In the genomic region with DNA sequence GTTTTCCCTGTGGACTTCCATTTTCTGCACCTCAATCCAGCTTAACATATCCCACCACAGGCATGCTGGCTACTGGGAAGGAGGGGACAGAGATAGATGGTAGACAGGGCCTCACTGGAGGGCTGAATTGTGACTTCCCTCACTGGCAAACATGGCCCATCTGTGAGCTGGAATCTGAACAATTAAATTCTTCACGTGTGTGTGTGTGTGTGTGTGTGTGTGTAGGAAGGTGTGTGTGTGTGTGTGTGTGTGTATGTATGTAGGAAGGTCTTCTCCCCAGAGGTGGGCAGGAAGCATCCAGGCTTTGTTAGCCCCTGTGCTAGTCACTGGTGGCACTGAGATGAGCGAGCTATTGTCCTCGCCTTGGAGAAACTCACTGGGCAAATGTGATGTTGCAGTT, we compare ENCODE assay signal across 16 cellular contexts. TPM values are rescaled to one million over a fixed set of nuclear protein-coding genes. Genes with fewer than 3 reads are reported as not detected.
DNase-seq lines count a peak whose midpoint lies in the region; ATAC-seq and TF ChIP-seq lines count a peak whose summit lies in the region.
"Had no signal": no experiment of that assay in that cellular context is flagged by ENCODE, and none has a peak within 500 bp of the region (broad histone marks: within the 10 kb centered on the region; RNA-seq: fewer than 3 reads in every experiment).

No MANE protein-coding gene starts in this region.

- ATAC-seq in activated B cell treated with CpG ODN at 0.5 μM for 24 hours (ENCODE audit: low read depth) (no peak), HG02840 (IDR thresholded peaks at IDR 0.05; ENCODE audit: low FRiP score, unreplicated experiment) (no peak)

- H3K36me3 Mint-ChIP-seq in activated B cell treated with CpG ODN at 0.5 μM for 24 hours (ENCODE audit: low read depth) (no peaks in the 10 kb centered on the region), osteocyte (ENCODE audit: unreplicated experiment) (no peaks in the 10 kb centered on the region)

- POLR2A ChIA-PET in HEK293 (lab: Yijun Ruan, JAX) (interaction anchor here (0.6 kb wide), 1 partner anchor 326 kb away, joined by 3 read pairs; no protein-coding TSS in a partner anchor), activated B cell treated with CpG ODN at 0.5 μM for 24 hours (lab: Charles Lee) (interaction anchor here (0.8 to 1.2 kb wide), 2 partner anchors 113 to 158 kb away, joined by 4 to 5 read pairs; no protein-coding TSS in a partner anchor)

- peak overlapping the region; percentile 32 for H3K27ac Mint-ChIP-seq in activated B cell treated with CpG ODN at 0.5 μM for 24 hours
- no peak overlapping the region for H3K27ac Mint-ChIP-seq in osteocyte (ENCODE audit: unreplicated experiment)
- H3K27ac Mint-ChIP-seq: CD8-positive, alpha-beta memory T cell had no signal

- DNase-seq in activated CD8-positive, alpha-beta memory T cell treated with anti-CD3 and anti-CD28 coated beads for 24 hours: peak; percentile 48
- no peak for DNase-seq in activated CD8-positive, alpha-beta memory T cell treated with anti-CD3 and anti-CD28 coated beads, Interleukin-2, amount 50 U/mL, for 4 hours
- DNase-seq in activated B cell treated with CpG ODN at 0.5 μM for 24 hours (no peak), osteocyte (ENCODE audit: extremely low spot score, unreplicated experiment) (peak; percentile 30), GF-D8 (lab: John Stamatoyannopoulos, UW) (no peak)
- DNase-seq: 8988T; AML-193; CD8-positive, alpha-beta memory T cell; DND-41; GDM1; GOT3 had no signal

- H3K27me3 Mint-ChIP-seq in activated B cell treated with CpG ODN at 0.5 μM for 24 hours: peaks cover 7% of the 10 kb centered on the region
- H3K27me3 Mint-ChIP-seq in osteocyte (ENCODE audit: unreplicated experiment): peaks cover 26% of the 10 kb centered on the region

- H3K9me3 Mint-ChIP-seq in activated B cell treated with CpG ODN at 0.5 μM for 24 hours (peaks cover 17% of the 10 kb centered on the region), osteocyte (ENCODE audit: unreplicated experiment) (peaks cover 16% of the 10 kb centered on the region)

- 0 out of 2 replicates have a peak, but pooled peaks cover 2% of the 10 kb centered on the region for H3K9me3 ChIP-seq in HEK293 (ENCODE audit: control insufficient read depth, insufficient read depth, low read depth, low read length)

- H3K4me1 Mint-ChIP-seq in activated B cell treated with CpG ODN at 0.5 μM for 24 hours: peaks cover 23% of the 10 kb centered on the region
- H3K4me1 Mint-ChIP-seq in osteocyte (ENCODE audit: unreplicated experiment): peaks cover 3% of the 10 kb centered on the region

- H3K36me3 ChIP-seq in HEK293 (ENCODE audit: control insufficient read depth in 2 of 2, insufficient read depth in 1 of 2, low read length in 2 of 2): no peaks in the 10 kb centered on the region
- H3K36me3 ChIP-seq: BLaER1, HAP-1 had no signal

- H3K4me1 ChIP-seq in HEK293 (ENCODE audit: control insufficient read depth, insufficient read depth, low read length): no peaks in the 10 kb centered on the region; the same call in 1 of the 2 replicates
- H3K4me1 ChIP-seq: BLaER1, HAP-1 had no signal

- H3K4me3 Mint-ChIP-seq in activated B cell treated with CpG ODN at 0.5 μM for 24 hours (no peak overlapping the region), osteocyte (ENCODE audit: unreplicated experiment) (no peak overlapping the region)
- H3K4me3 Mint-ChIP-seq: CD8-positive, alpha-beta memory T cell had no signal

- no peak overlapping the region for H3K27ac ChIP-seq in HEK293 (ENCODE audit: extremely low read depth, low read depth, low read length)
- H3K27ac ChIP-seq: BLaER1 had no signal

- TF ChIP-seq CTCF in HEK293 (tag by site-specific recombination; IDR thresholded peaks at IDR 0.05) (no peak), activated B cell treated with CpG ODN at 0.5 μM for 24 hours (IDR thresholded peaks at IDR 0.05) (no peak), osteocyte (IDR thresholded peaks at IDR 0.05) (no peak)

- H3K4me3 ChIP-seq in HEK293 (ENCODE audit: low read depth, low read length): no peak overlapping the region
- H3K4me3 ChIP-seq: BLaER1, HAP-1 had no signal

- intact Hi-C loops in activated B cell treated with CpG ODN at 0.5 μM for 24 hours (cut with micrococcal nuclease): no loop called here

- CTCF ChIA-PET in HEK293 (lab: Yijun Ruan, JAX) (interaction anchor here (1.1 kb wide), 1 partner anchor 73 kb away, joined by 3 read pairs; no protein-coding TSS in a partner anchor), activated B cell treated with CpG ODN at 0.5 μM for 24 hours (lab: Charles Lee) (no interaction called here)

TF ChIP-seq in HEK293, 187 proteins besides CTCF, POLR2A, EP300 and RAD21:
- TF ChIP-seq ZNF561 (tag by site-specific recombination; IDR thresholded peaks at IDR 0.05; ENCODE audit: borderline replicate concordance) (no peak), ZNF112 (tag by site-specific recombination; IDR thresholded peaks at IDR 0.05) (no peak), EGR2 (tag by site-specific recombination; IDR thresholded peaks at IDR 0.05; ENCODE audit: low read depth) (peak; percentile 50; the same call in 1 of the 2 replicates), ZNF2 (tag by site-specific recombination; IDR thresholded peaks at IDR 0.05) (no peak), ZFHX2 (tag by site-specific recombination; conservative IDR thresholded peaks at IDR 0.05) (peak; percentile 64), KLF7 (tag by site-specific recombination; IDR thresholded peaks at IDR 0.05; ENCODE audit: borderline replicate concordance) (no peak)
- TF ChIP-seq, protein P1, sequence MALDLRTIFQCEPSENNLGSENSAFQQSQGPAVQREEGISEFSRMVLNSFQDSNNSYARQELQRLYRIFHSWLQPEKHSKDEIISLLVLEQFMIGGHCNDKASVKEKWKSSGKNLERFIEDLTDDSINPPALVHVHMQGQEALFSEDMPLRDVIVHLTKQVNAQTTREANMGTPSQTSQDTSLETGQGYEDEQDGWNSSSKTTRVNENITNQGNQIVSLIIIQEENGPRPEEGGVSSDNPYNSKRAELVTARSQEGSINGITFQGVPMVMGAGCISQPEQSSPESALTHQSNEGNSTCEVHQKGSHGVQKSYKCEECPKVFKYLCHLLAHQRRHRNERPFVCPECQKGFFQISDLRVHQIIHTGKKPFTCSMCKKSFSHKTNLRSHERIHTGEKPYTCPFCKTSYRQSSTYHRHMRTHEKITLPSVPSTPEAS (tag by site-specific recombination; IDR thresholded peaks at IDR 0.05): peak; percentile 71

RNA-seq across cellular contexts. Expression of a gene that starts 5.4 kb away (rescaled TPM):
- 4.8 and 5.0 TPM in 2 replicates for total RNA-seq in activated B cell treated with CpG ODN at 0.5 μM for 24 hours
- total RNA-seq in osteocyte: not detected in 2 replicates
- total RNA-seq: Caco-2 had no signal

Comparison
In these comparisons a context has a peak if more than half of its experiments do, and no peak if none do; other contexts are left out.
1. DNase-seq: peak in activated CD8-positive, alpha-beta memory T cell treated with anti-CD3 and anti-CD28 coated beads for 24 hours (single experiment) and osteocyte (single experiment); none in activated CD8-positive, alpha-beta memory T cell treated with anti-CD3 and anti-CD28 coated beads, Interleukin-2, amount 50 U/mL, for 4 hours (single experiment), activated B cell treated with CpG ODN at 0.5 μM for 24 hours (single experiment) and GF-D8 (single experiment).